In the genomic region with DNA sequence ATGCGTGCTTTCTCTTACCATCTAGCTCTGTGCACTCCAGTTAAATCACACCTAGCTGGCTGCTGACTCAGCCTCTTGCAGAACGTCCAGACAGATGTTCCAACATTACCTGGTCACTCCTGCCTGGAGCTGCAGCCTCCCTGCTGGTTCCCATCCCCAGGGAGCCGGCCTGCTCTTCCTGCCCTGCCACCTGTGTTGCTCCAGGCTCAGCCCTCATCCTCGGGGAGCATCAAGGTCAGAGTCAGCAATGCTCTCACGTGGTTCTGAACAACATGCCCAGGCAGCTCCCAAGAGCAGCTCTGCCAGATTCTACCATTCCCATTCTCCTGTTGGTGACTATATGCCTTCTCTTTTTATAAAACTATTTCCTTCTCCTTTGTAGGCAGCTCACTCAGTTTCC, we compare ENCODE assay signal across 12 cellular contexts.
DNase-seq lines count a peak whose midpoint lies in the region; ATAC-seq, FAIRE-seq and TF ChIP-seq lines count a peak whose summit lies in the region.
"Had no signal": no experiment of that assay in that cellular context is flagged by ENCODE, and none has a peak within 500 bp of the region (broad histone marks: within the 10 kb centered on the region; RNA-seq: fewer than 3 reads in every experiment).

No MANE protein-coding gene starts in this region.

- no peak overlapping the region for H3K4me3 Mint-ChIP-seq in stimulated activated naive B cell treated with anti-CD40 and anti-IgM and Interleukin-4, amounts not matched to agents 10 μg/mL and 1 μg/mL and 100 μg/mL, for 72 hours

- no peak overlapping the region for H2AK5ac ChIP-seq in IMR-90 (ENCODE audit: low read depth, low read length)

- 0 out of 2 replicates have a peak overlapping the region, but pooled peaks have one; percentile 19 for H3K18ac ChIP-seq in IMR-90 (ENCODE audit: low read depth, low read length)

- H2BK120ac ChIP-seq in IMR-90 (ENCODE audit: low read depth, low read length), result no peak overlapping the region

- H3K27ac ChIP-seq in IMR-90 (ENCODE audit: insufficient read depth, low read length), result no peak overlapping the region
- H3K27ac ChIP-seq in small intestine (ENCODE audit: low read depth in 1 of 2, low read length in 1 of 2), result no peak overlapping the region

- dilution Hi-C loops in IMR-90 (cut with HindIII; ENCODE audit: low sequenced_read_pairs, unreplicated experiment), result no loop called here

- no peak for FAIRE-seq in small intestine (lab: Jason Lieb, UNC)

- ATAC-seq in IMR-90 (ENCODE audit: low read depth) (no peak), esophagus mucosa (peak; percentile 99), HG02870 (IDR thresholded peaks at IDR 0.05; ENCODE audit: unreplicated experiment) (no peak), HG03196 (IDR thresholded peaks at IDR 0.05; ENCODE audit: unreplicated experiment) (no peak)
- ATAC-seq in stimulated activated naive B cell treated with anti-CD40 and anti-IgM and Interleukin-4, amounts not matched to agents 10 μg/mL and 1 μg/mL and 100 μg/mL, for 72 hours (replicated peaks), result no peak

- no peaks in the 10 kb centered on the region for H3K9me3 Mint-ChIP-seq in stimulated activated naive B cell treated with anti-CD40 and anti-IgM and Interleukin-4, amounts not matched to agents 10 μg/mL and 1 μg/mL and 100 μg/mL, for 72 hours

- BruUV-seq in IMR-90 (replicated peaks; lab: Mats Ljungman, UMichigan), result no TSS peak

- POLR2A ChIA-PET in IMR-90 (lab: Charles Lee; ENCODE audit: unreplicated experiment), result no interaction called here

- no peak overlapping the region for H4K91ac ChIP-seq in IMR-90 (ENCODE audit: insufficient read depth, low read depth, low read length)

- H3K9me3 ChIP-seq in IMR-90 (ENCODE audit: control insufficient read depth, insufficient read depth, low read length), result no peaks in the 10 kb centered on the region
- no peaks in the 10 kb centered on the region for H3K9me3 ChIP-seq in small intestine (ENCODE audit: control insufficient read depth, low read depth)
- H3K9me3 ChIP-seq: HAP-1 had no signal

- H2BK15ac ChIP-seq in IMR-90 (ENCODE audit: low read depth, low read length), result no peak overlapping the region

- TF ChIP-seq POLR2A in IMR-90 (IDR thresholded peaks at IDR 0.05; ENCODE audit: low read depth, low read length), result no peak

- H3K23ac ChIP-seq in IMR-90 (ENCODE audit: low read depth, low read length), result no peak overlapping the region

- no peak overlapping the region for H2AFZ ChIP-seq in IMR-90 (replicated peaks; ENCODE audit: low read length, poor library complexity)

- no peaks in the 10 kb centered on the region for H3K36me3 Mint-ChIP-seq in stimulated activated naive B cell treated with anti-CD40 and anti-IgM and Interleukin-4, amounts not matched to agents 10 μg/mL and 1 μg/mL and 100 μg/mL, for 72 hours

- H3K4ac ChIP-seq in IMR-90 (ENCODE audit: low read depth, low read length), result no peak overlapping the region

- intact Hi-C loops in IMR-90 (cut with micrococcal nuclease), result no loop called here

- no peak overlapping the region for H2AK9ac ChIP-seq in IMR-90 (replicated peaks; ENCODE audit: low read depth, low read length, poor library complexity)

- H2BK5ac ChIP-seq in IMR-90 (ENCODE audit: low read depth, low read length, poor library complexity, severe bottlenecking), result no peak overlapping the region

- H3K27ac Mint-ChIP-seq in stimulated activated naive B cell treated with anti-CD40 and anti-IgM and Interleukin-4, amounts not matched to agents 10 μg/mL and 1 μg/mL and 100 μg/mL, for 72 hours, result no peak overlapping the region

- peaks cover 9% of the 10 kb centered on the region in 2 donors for H3K4me1 Mint-ChIP-seq in stimulated activated naive B cell treated with anti-CD40 and anti-IgM and Interleukin-4, amounts not matched to agents 10 μg/mL and 1 μg/mL and 100 μg/mL, for 72 hours

- no peaks in the 10 kb centered on the region for H4K20me1 ChIP-seq in IMR-90 (ENCODE audit: insufficient read depth, low read length)

- TF ChIP-seq CTCF in IMR-90 (conservative IDR thresholded peaks at IDR 0.05; ENCODE audit: low read depth, low read length), result no peak

- H3K27me3 ChIP-seq in IMR-90 (ENCODE audit: control insufficient read depth, insufficient read depth, low read length) (peaks cover 2% of the 10 kb centered on the region; the same call in 1 of the 2 replicates), small intestine (ENCODE audit: control insufficient read depth in 2 of 2, insufficient read depth in 2 of 2, low read length in 2 of 2) (no peaks in the 10 kb centered on the region)

- H3K36me3 ChIP-seq in IMR-90 (ENCODE audit: control insufficient read depth, insufficient read depth, low read length) (no peaks in the 10 kb centered on the region), small intestine (ENCODE audit: control insufficient read depth in 2 of 2, insufficient read depth in 2 of 2, low read length in 2 of 2) (no peaks in the 10 kb centered on the region)
- H3K36me3 ChIP-seq: HAP-1 had no signal

- no peak overlapping the region for H3K56ac ChIP-seq in IMR-90 (ENCODE audit: extremely low read depth, insufficient read depth, low read length)

- H2BK20ac ChIP-seq in IMR-90 (ENCODE audit: low read depth, low read length), result no peak overlapping the region

- CTCF ChIA-PET in IMR-90 (lab: Yijun Ruan, JAX), result no interaction called here

- in situ Hi-C loops in IMR-90 (cut with MboI; ENCODE audit: low sequenced_read_pairs), result no loop called here

- no peak overlapping the region for H3K4me2 ChIP-seq in IMR-90 (ENCODE audit: low read depth, low read length)

- H3K79me1 ChIP-seq in IMR-90 (ENCODE audit: low read depth in 1 of 2, low read length in 2 of 2), result no peaks in the 10 kb centered on the region

- no peak for TF ChIP-seq RAD21 in IMR-90 (IDR thresholded peaks at IDR 0.05; ENCODE audit: low read length)

- H3K4me3 ChIP-seq in IMR-90 (ENCODE audit: insufficient read depth, low read depth, low read length) (no peak overlapping the region), small intestine (ENCODE audit: low read depth in 1 of 2, low read length in 2 of 2) (no peak overlapping the region)
- H3K4me3 ChIP-seq: HAP-1 had no signal

- no peaks in the 10 kb centered on the region for H3K9me1 ChIP-seq in IMR-90 (ENCODE audit: insufficient read depth, low read length)

- H3K14ac ChIP-seq in IMR-90 (replicated peaks; ENCODE audit: low read depth, low read length), result no peak overlapping the region

- H3K9ac ChIP-seq in IMR-90 (ENCODE audit: low read depth, low read length), result no peak overlapping the region

- no peak for DNase-seq in IMR-90
- DNase-seq in NCI-H345 (lab: John Stamatoyannopoulos, UW), result peak; percentile 88
- peak; percentile 27 for DNase-seq in small intestine
- DNase-seq in stimulated activated naive B cell treated with anti-CD40 and anti-IgM and Interleukin-4, amounts not matched to agents 10 μg/mL and 1 μg/mL and 100 μg/mL, for 72 hours, result no peak
- DNase-seq: activated CD8-positive, alpha-beta memory T cell treated with anti-CD3 and anti-CD28 coated beads, Interleukin-2, amount 50 U/mL, for 4 hours; central memory CD4-positive, alpha-beta T cell; NCI-H1048; stimulated activated naive CD4-positive, alpha-beta T cell had no signal

- no peak overlapping the region for H4K8ac ChIP-seq in IMR-90 (ENCODE audit: low read depth in 2 of 2, low read length in 2 of 2)

- no peaks in the 10 kb centered on the region for H3K4me1 ChIP-seq in IMR-90 (ENCODE audit: control insufficient read depth, insufficient read depth, low read length)
- no peaks in the 10 kb centered on the region for H3K4me1 ChIP-seq in small intestine (ENCODE audit: control insufficient read depth in 2 of 2, insufficient read depth in 1 of 2, low read depth in 1 of 2, low read length in 1 of 2)

- no peak overlapping the region; the same call in 1 of the 2 replicates for H4K5ac ChIP-seq in IMR-90 (ENCODE audit: low read depth, low read length)

- peaks cover 0 to 6% of the 10 kb centered on the region in 2 donors for H3K27me3 Mint-ChIP-seq in stimulated activated naive B cell treated with anti-CD40 and anti-IgM and Interleukin-4, amounts not matched to agents 10 μg/mL and 1 μg/mL and 100 μg/mL, for 72 hours

- WGBS in IMR-90 (ENCODE audit: extremely low coverage in 2 of 2, insufficient read length in 1 of 2), 2 experiments, result 34% methylated on average over 3 of the region's 5 CpGs; no CpG with 5 or more reads in 1 of the 2 experiments
- 22 to 57% (median 23%) methylated on average over 5 of the region's 5 CpGs for WGBS in small intestine, 3 donors

TF ChIP-seq in IMR-90, 13 proteins besides CTCF, POLR2A, EP300 and RAD21:
- no peak for TF ChIP-seq ELK1 (IDR thresholded peaks at IDR 0.05; ENCODE audit: borderline replicate concordance, low read depth, low read length)
- no peak for TF ChIP-seq SMC3 (IDR thresholded peaks at IDR 0.05; ENCODE audit: low read depth, low read length)
- no peak for TF ChIP-seq FOS (IDR thresholded peaks at IDR 0.05; ENCODE audit: low read depth, low read length)
- TF ChIP-seq MAZ (IDR thresholded peaks at IDR 0.05; ENCODE audit: borderline replicate concordance, low read depth, low read length), result no peak
- no peak for TF ChIP-seq MXI1 (IDR thresholded peaks at IDR 0.05; ENCODE audit: borderline replicate concordance, low read depth, low read length)
- TF ChIP-seq CHD1 (IDR thresholded peaks at IDR 0.05; ENCODE audit: low read depth, low read length), result no peak
- no peak for TF ChIP-seq NFE2L2 (IDR thresholded peaks at IDR 0.05; ENCODE audit: low read depth, low read length)
- TF ChIP-seq BHLHE40 (IDR thresholded peaks at IDR 0.05; ENCODE audit: low read depth, low read length), result no peak

Comparison
In these comparisons a context has a peak if more than half of its experiments do, and no peak if none do; other contexts are left out.
1. DNase-seq: peak in NCI-H345 (single experiment) and small intestine (single experiment); none in IMR-90 (single experiment) and stimulated activated naive B cell treated with anti-CD40 and anti-IgM and Interleukin-4, amounts not matched to agents 10 μg/mL and 1 μg/mL and 100 μg/mL, for 72 hours (single experiment).